Comparison of ENCODE assay signal across 14 cellular contexts in genomic region chr11:23727821-23728220, GRCh38.
DNase-seq lines count a peak whose midpoint lies in the region; ATAC-seq and TF ChIP-seq lines count a peak whose summit lies in the region.
"Had no signal": no experiment of that assay in that cellular context is flagged by ENCODE, and none has a peak within 500 bp of the region (broad histone marks: within the 10 kb centered on the region; RNA-seq: fewer than 3 reads in every experiment).

No MANE protein-coding gene starts in this region.

- H3K27me3 ChIP-seq in naive thymus-derived CD4-positive, alpha-beta T cell (ENCODE audit: control insufficient read depth in 2 of 2, insufficient read depth in 2 of 2, low read length in 2 of 2), result no peaks in the 10 kb centered on the region
- H3K27me3 ChIP-seq: body of pancreas had no signal

- no peaks in the 10 kb centered on the region for H3K36me3 Mint-ChIP-seq in naive thymus-derived CD4-positive, alpha-beta T cell

- intact Hi-C loops in naive thymus-derived CD4-positive, alpha-beta T cell (cut with micrococcal nuclease), result no loop called here

- POLR2A ChIA-PET in naive thymus-derived CD4-positive, alpha-beta T cell (lab: Charles Lee), result no interaction called here

- H3K27ac Mint-ChIP-seq in naive thymus-derived CD4-positive, alpha-beta T cell, result no peak overlapping the region

- H3K9me3 Mint-ChIP-seq in naive thymus-derived CD4-positive, alpha-beta T cell, result peaks cover 0 to 9% (median 2%) of the 10 kb centered on the region in 11 donors

- no peak overlapping the region for H3K4me3 ChIP-seq in naive thymus-derived CD4-positive, alpha-beta T cell (ENCODE audit: low read length)
- H3K4me3 ChIP-seq: body of pancreas had no signal

- CTCF ChIA-PET in naive thymus-derived CD4-positive, alpha-beta T cell (lab: Charles Lee), result no interaction called here

- no peak for TF ChIP-seq CTCF in GM13977 (IDR thresholded peaks at IDR 0.05; ENCODE audit: extremely low read depth, insufficient read depth, missing control alignments)

- ATAC-seq in naive thymus-derived CD4-positive, alpha-beta T cell, result no peak
- ATAC-seq in HG03432 (IDR thresholded peaks at IDR 0.05; ENCODE audit: unreplicated experiment), result no peak
- ATAC-seq: body of pancreas, sciatic nerve had no signal

- H3K9me3 ChIP-seq in naive thymus-derived CD4-positive, alpha-beta T cell (ENCODE audit: control insufficient read depth in 2 of 3, low read length in 3 of 3), result peaks cover 0 to 4% (median 0%) of the 10 kb centered on the region in 3 experiments
- H3K9me3 ChIP-seq: body of pancreas had no signal

- no peaks in the 10 kb centered on the region for H3K36me3 ChIP-seq in naive thymus-derived CD4-positive, alpha-beta T cell (ENCODE audit: control insufficient read depth in 2 of 3, insufficient read depth in 3 of 3, low read length in 3 of 3)

- no peak overlapping the region for H3K4me3 Mint-ChIP-seq in naive thymus-derived CD4-positive, alpha-beta T cell

- no peak overlapping the region for H3K27ac ChIP-seq in epithelial cell of prostate
- no peak overlapping the region for H3K27ac ChIP-seq in naive thymus-derived CD4-positive, alpha-beta T cell (ENCODE audit: low read depth, low read length)
- H3K27ac ChIP-seq: body of pancreas had no signal

- DNase-seq in GM13977 (ENCODE audit: low spot score) (peak; percentile 36), OCI-M1 (lab: John Stamatoyannopoulos, UW) (peak; percentile 11), epithelial cell of prostate (ENCODE audit: low read depth, low spot score) (peak; percentile 6), renal cortical epithelial cell (ENCODE audit: low read depth) (peak; percentile 49), putamen (ENCODE audit: low spot score) (no peak), ACHN (no peak)
- no peak for DNase-seq in naive thymus-derived CD4-positive, alpha-beta T cell
- DNase-seq: activated CD4-positive, alpha-beta T cell treated with anti-CD3 and anti-CD28 coated beads for 4 hours; activated T-cell treated with anti-CD3 and anti-CD28 coated beads, Interleukin-2, amount 50 U/mL, for 48 hours; body of pancreas; COR-L47; NCI-H146 had no signal

- no peaks in the 10 kb centered on the region for H3K4me1 Mint-ChIP-seq in naive thymus-derived CD4-positive, alpha-beta T cell

- H3K4me1 ChIP-seq in naive thymus-derived CD4-positive, alpha-beta T cell (ENCODE audit: control insufficient read depth in 2 of 2, insufficient read depth in 2 of 2, low read length in 2 of 2), result no peaks in the 10 kb centered on the region
- H3K4me1 ChIP-seq: body of pancreas had no signal

- no peaks in the 10 kb centered on the region for H3K27me3 Mint-ChIP-seq in naive thymus-derived CD4-positive, alpha-beta T cell

- in situ Hi-C loops in GM13977 (cut with MboI; ENCODE audit: low pct_unique_long_range_greater_than_20kb, low sequenced_read_pairs, unreplicated experiment), result no loop called here
- in situ Hi-C loops in ACHN (cut with HindIII; ENCODE audit: low pct_ligation_motif_present, low pct_unique_long_range_greater_than_20kb, low sequenced_read_pairs), result no loop called here

Comparison
In these comparisons a context has a peak if more than half of its experiments do, and no peak if none do; other contexts are left out.
1. DNase-seq: peak in GM13977 (single experiment), OCI-M1 (single experiment), epithelial cell of prostate (single experiment) and renal cortical epithelial cell (single experiment); none in putamen (single experiment), naive thymus-derived CD4-positive, alpha-beta T cell (0 of 9) and ACHN (single experiment).